8 cellular contexts compared by ENCODE assay signal in the genomic region with DNA sequence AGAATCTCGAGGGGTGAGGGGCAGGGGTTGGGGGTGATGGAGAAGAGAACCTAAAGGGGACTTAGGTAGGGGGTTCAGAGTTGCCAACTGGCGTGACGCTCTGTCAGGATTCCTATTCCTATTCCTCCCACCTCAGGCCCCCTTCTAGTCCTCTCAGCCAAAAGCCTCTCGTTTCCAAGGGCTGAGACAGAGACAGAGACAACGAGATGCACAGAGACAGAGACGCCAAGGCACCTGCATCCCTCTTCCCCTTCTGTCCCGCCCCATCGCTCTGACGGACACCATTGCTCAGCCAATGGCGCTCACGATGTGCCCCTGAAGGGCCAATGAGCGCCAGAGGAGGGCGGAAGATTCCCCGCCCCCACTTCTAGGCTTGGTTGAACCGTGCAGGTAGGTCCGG.
DNase-seq lines count a peak whose midpoint lies in the region; ATAC-seq, FAIRE-seq and TF ChIP-seq lines count a peak whose summit lies in the region.
"Not testable (repeated sequence)": the region's sequence is repeated elsewhere in the genome, so short reads cannot be mapped to it uniquely, and the experiment has no call there.

No MANE protein-coding gene starts in this region.

- peak; percentile 100 for ATAC-seq in GM19023 (IDR thresholded peaks at IDR 0.05; ENCODE audit: unreplicated experiment)
- ATAC-seq in HG02938 (IDR thresholded peaks at IDR 0.05; ENCODE audit: unreplicated experiment): peak; percentile 95

- peak overlapping the region; percentile 41; the same call in 1 of the 2 replicates for H3K9ac ChIP-seq in OCI-LY1 (ENCODE audit: low read length)
- H3K9ac ChIP-seq in endothelial cell of umbilical vein (replicated peaks; ENCODE audit: extremely low read depth, insufficient read depth, low read length); mesenchymal stem cell (ENCODE audit: low read length): not testable (repeated sequence)

- H4K20me1 ChIP-seq in OCI-LY1 (ENCODE audit: insufficient read depth, low read length); endothelial cell of umbilical vein (replicated peaks; ENCODE audit: control insufficient read depth, extremely low read depth, insufficient read depth, low read length): not testable (repeated sequence)

- WGBS in mesenchymal stem cell: no CpG with 5 or more reads among the region's 16 CpGs

- not testable (repeated sequence) for H3K4ac ChIP-seq in mesenchymal stem cell (ENCODE audit: low read depth in 1 of 2, low read length in 2 of 2)

- not testable (repeated sequence) for H3K79me1 ChIP-seq in mesenchymal stem cell (replicated peaks; ENCODE audit: low read length, poor library complexity, severe bottlenecking)

- H3K79me2 ChIP-seq in OCI-LY1 (ENCODE audit: insufficient read depth, low read length); endothelial cell of umbilical vein (ENCODE audit: control insufficient read depth, insufficient read depth, low read length): not testable (repeated sequence)

- H3K9me3 ChIP-seq in OCI-LY1 (ENCODE audit: low read length); endothelial cell of umbilical vein (replicated peaks; ENCODE audit: control insufficient read depth, insufficient read depth, low read length); mesenchymal stem cell (ENCODE audit: control insufficient read depth, low read length): not testable (repeated sequence)

- not testable (repeated sequence) for H3K9me2 ChIP-seq in OCI-LY1 (ENCODE audit: low read depth, low read length)

- not testable (repeated sequence) for H3F3A ChIP-seq in OCI-LY1 (ENCODE audit: insufficient read depth, low read length)

- H2BK120ac ChIP-seq in mesenchymal stem cell (ENCODE audit: low read depth, low read length): not testable (repeated sequence)

- not testable (repeated sequence) for TF ChIP-seq CTCF in OCI-LY1 (IDR thresholded peaks at IDR 0.05; ENCODE audit: low read length); endothelial cell of umbilical vein (IDR thresholded peaks at IDR 0.05; ENCODE audit: extremely low read depth in 1 of 2, insufficient read depth in 1 of 2, low read depth in 1 of 2, low read length in 2 of 2)

- dilution Hi-C loops in endothelial cell of umbilical vein (cut with MboI; ENCODE audit: extremely low pct_ligation_motif_present, low sequenced_read_pairs): not testable (repeated sequence)

- H3K4me2 ChIP-seq in OCI-LY1 (ENCODE audit: low read length) (peak overlapping the region; percentile 60), endothelial cell of umbilical vein (ENCODE audit: insufficient read depth, low read length) (peak overlapping the region; percentile 51)
- H3K4me2 ChIP-seq in mesenchymal stem cell (ENCODE audit: low read length, poor library complexity, severe bottlenecking): not testable (repeated sequence)

- POLR2A ChIA-PET in endothelial cell of umbilical vein (lab: Charles Lee): not testable (repeated sequence)

- not testable (repeated sequence) for TF ChIP-seq POLR2A in endothelial cell of umbilical vein (IDR thresholded peaks at IDR 0.05; ENCODE audit: low read depth, low read length)

- H3K27me3 ChIP-seq in OCI-LY1 (ENCODE audit: insufficient read depth, low read length); endothelial cell of umbilical vein (ENCODE audit: control insufficient read depth in 2 of 2, insufficient read depth in 2 of 2, low read length in 2 of 2); mesenchymal stem cell (ENCODE audit: control insufficient read depth in 1 of 2, insufficient read depth in 1 of 2, low read length in 2 of 2): not testable (repeated sequence)

- H3K23ac ChIP-seq in mesenchymal stem cell (ENCODE audit: low read length in 2 of 2): not testable (repeated sequence)

- intact Hi-C loops in endothelial cell of umbilical vein (cut with micrococcal nuclease): not testable (repeated sequence)

- not testable (repeated sequence) for H2BK12ac ChIP-seq in mesenchymal stem cell (ENCODE audit: low read length in 2 of 2)

- not testable (repeated sequence) for H3K27ac ChIP-seq in OCI-LY1 (ENCODE audit: low read depth, low read length, poor library complexity, severe bottlenecking); endothelial cell of umbilical vein (ENCODE audit: insufficient read depth, low read depth, low read length); mesenchymal stem cell (ENCODE audit: low read length, poor library complexity, severe bottlenecking)

- H2BK15ac ChIP-seq in mesenchymal stem cell (ENCODE audit: low read depth, poor library complexity, severe bottlenecking): not testable (repeated sequence)

- H3K14ac ChIP-seq in mesenchymal stem cell (ENCODE audit: low read length in 2 of 2): not testable (repeated sequence)

- not testable (repeated sequence) for H3K18ac ChIP-seq in mesenchymal stem cell (ENCODE audit: low read depth in 1 of 2, low read length in 2 of 2)

- not testable (repeated sequence) for H3K4me1 ChIP-seq in OCI-LY1 (ENCODE audit: insufficient read depth, low read length, severe bottlenecking); endothelial cell of umbilical vein (ENCODE audit: control insufficient read depth, extremely low read depth, insufficient read depth, low read length); mesenchymal stem cell (ENCODE audit: control insufficient read depth, insufficient read depth, low read depth, low read length)

- CTCF ChIA-PET in endothelial cell of umbilical vein (lab: Charles Lee): not testable (repeated sequence)

- FAIRE-seq in A204.1 (lab: Jason Lieb, UNC) (peak; percentile 89), endothelial cell of umbilical vein (lab: Jason Lieb, UNC) (peak; percentile 97)

- not testable (repeated sequence) for H3K9me1 ChIP-seq in endothelial cell of umbilical vein (replicated peaks; ENCODE audit: control insufficient read depth, extremely low read depth, insufficient read depth, low read length)

- DNase-seq in activated T-cell treated with anti-CD3 and anti-CD28 coated beads for 48 hours (ENCODE audit: low read depth) (peak; percentile 77), endothelial cell of umbilical vein (ENCODE audit: low read depth, low spot score) (peak; percentile 22), mesenchymal stem cell (peak; percentile 6)
- DNase-seq in stimulated activated CD4-positive, alpha-beta T cell treated with anti-CD3 and anti-CD28 coated beads, Interleukin-1b, Interleukin-23, amount 100 ng/mL, for 48 hours: peak; percentile 87

- not testable (repeated sequence) for H4K91ac ChIP-seq in mesenchymal stem cell (ENCODE audit: low read length)

- H2AFZ ChIP-seq in OCI-LY1 (ENCODE audit: low read length); mesenchymal stem cell (ENCODE audit: low read depth, low read length): not testable (repeated sequence)
- H2AFZ ChIP-seq in endothelial cell of umbilical vein (ENCODE audit: low read depth, low read length): peak overlapping the region; percentile 93

- H2BK5ac ChIP-seq in mesenchymal stem cell (ENCODE audit: low read depth, low read length, poor library complexity, severe bottlenecking): not testable (repeated sequence)

- H4K8ac ChIP-seq in mesenchymal stem cell (ENCODE audit: low read length): not testable (repeated sequence)

- H3K36me3 ChIP-seq in OCI-LY1 (ENCODE audit: insufficient read depth, low read length); endothelial cell of umbilical vein (ENCODE audit: control insufficient read depth in 2 of 2, extremely low read depth in 1 of 2, insufficient read depth in 2 of 2, low read length in 2 of 2); mesenchymal stem cell (ENCODE audit: control insufficient read depth in 1 of 2, insufficient read depth in 2 of 2, low read depth in 1 of 2, low read length in 2 of 2): not testable (repeated sequence)

- peak overlapping the region; percentile 59 for H3K4me3 ChIP-seq in OCI-LY1 (ENCODE audit: low read depth, low read length, poor library complexity, severe bottlenecking)
- peak overlapping the region in 2 of 3 experiments; percentile 40 to 56 for H3K4me3 ChIP-seq in endothelial cell of umbilical vein (replicated peaks in 1 of 3; ENCODE audit: insufficient read depth in 1 of 3, low read depth in 1 of 3, low read length in 3 of 3)
- H3K4me3 ChIP-seq in mesenchymal stem cell (ENCODE audit: insufficient read depth in 1 of 2, low read depth in 1 of 2, low read length in 2 of 2): not testable (repeated sequence)

- H2AK5ac ChIP-seq in mesenchymal stem cell (ENCODE audit: low read length, severe bottlenecking): not testable (repeated sequence)

- not testable (repeated sequence) for BruUV-seq in endothelial cell of umbilical vein (replicated peaks; lab: Mats Ljungman, UMichigan)

Comparison
In these comparisons a context has a peak if more than half of its experiments do, and no peak if none do; other contexts are left out.
1. DNase-seq: peak in every context shown above with its lines; median percentile 87 in stimulated activated CD4-positive, alpha-beta T cell treated with anti-CD3 and anti-CD28 coated beads, Interleukin-1b, Interleukin-23, amount 100 ng/mL, for 48 hours; 77 in activated T-cell treated with anti-CD3 and anti-CD28 coated beads for 48 hours; 22 in endothelial cell of umbilical vein; 6 in mesenchymal stem cell.